ENCODE assay signal across 22 cellular contexts in genomic region chr2:31666878-31667277, GRCh38.
"Had no signal": no experiment of that assay in that cellular context is flagged by ENCODE, and none has a peak within 500 bp of the region (broad histone marks: within the 10 kb centered on the region; RNA-seq: fewer than 3 reads in every experiment).

No MANE protein-coding gene starts in this region.

- ATAC-seq: esophagus mucosa; foreskin keratinocyte; gastroesophageal sphincter; left lung; natural killer cell; stimulated activated naive B cell treated with anti-CD40 and anti-IgM and Interleukin-4, amounts not matched to agents 10 μg/mL and 1 μg/mL and 100 μg/mL, for 72 hours had no signal

- H3K4me3 ChIP-seq: colonic mucosa, gastroesophageal sphincter, left lung, lung, ovary, skin epidermis, spleen, thoracic aorta, tibial nerve, upper lobe of left lung had no signal

- DNase-seq: central memory CD4-positive, alpha-beta T cell; colonic mucosa; effector CD8-positive, alpha-beta T cell; endodermal cell; foreskin keratinocyte; hypothalamus; immature natural killer cell; left lung; natural killer cell; occipital lobe; ovary; spleen; stimulated activated CD4-positive, alpha-beta T cell treated with anti-CD3 and anti-CD28 coated beads, Interleukin-2, amount 100 ng/mL, for 48 hours; stimulated activated naive B cell treated with anti-CD40 and anti-IgM and Interleukin-4, amounts not matched to agents 10 μg/mL and 1 μg/mL and 100 μg/mL, for 72 hours; upper lobe of left lung had no signal

- H3K27me3 ChIP-seq: colonic mucosa, foreskin keratinocyte, gastroesophageal sphincter, left lung, spleen, tibial nerve, upper lobe of left lung had no signal

- H3K4me1 ChIP-seq: colonic mucosa, foreskin keratinocyte, gastroesophageal sphincter, left lung, spleen, tibial nerve, upper lobe of left lung had no signal

- H3K27ac ChIP-seq: colonic mucosa, epithelial cell of prostate, foreskin keratinocyte, gastroesophageal sphincter, left lung, ovary, skin epidermis, spleen, thoracic aorta, tibial nerve, upper lobe of left lung had no signal

- H3K9me3 ChIP-seq: colonic mucosa, gastroesophageal sphincter, ovary, thoracic aorta, upper lobe of left lung had no signal

- H3K36me3 ChIP-seq: colonic mucosa, gastroesophageal sphincter, left lung, ovary, spleen, thoracic aorta, tibial nerve, upper lobe of left lung had no signal
